In the genomic region with DNA sequence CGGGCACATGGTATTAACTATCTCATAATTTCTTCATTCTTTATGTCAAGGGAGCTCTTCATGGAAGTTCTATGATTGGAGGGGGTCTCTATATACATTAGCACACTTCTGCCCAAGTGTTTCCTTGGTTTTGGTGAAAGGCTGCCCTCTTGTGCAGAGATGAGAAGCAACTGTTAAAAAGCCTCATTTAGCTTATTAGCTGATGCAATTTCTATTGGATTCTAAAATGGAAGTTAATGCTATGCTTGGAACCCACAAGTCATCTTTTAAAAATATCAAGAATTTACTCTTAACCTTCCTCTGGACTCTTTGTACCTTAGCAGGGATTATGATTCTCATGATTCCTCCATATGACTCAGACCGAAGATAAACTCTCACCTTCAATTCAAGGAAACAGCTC, we compare ENCODE assay signal across 9 cellular contexts.
DNase-seq lines count a peak whose midpoint lies in the region; ATAC-seq, FAIRE-seq and TF ChIP-seq lines count a peak whose summit lies in the region.
"Had no signal": no experiment of that assay in that cellular context is flagged by ENCODE, and none has a peak within 500 bp of the region (broad histone marks: within the 10 kb centered on the region; RNA-seq: fewer than 3 reads in every experiment).

No MANE protein-coding gene starts in this region.

- TF ChIP-seq EP300 in HepG2 (IDR thresholded peaks at IDR 0.05; ENCODE audit: low read depth in 2 of 2, low read length in 2 of 2) (no peak), HepG2 (CRISPR knock-in tag; IDR thresholded peaks at IDR 0.05; ENCODE audit: borderline replicate concordance) (no peak), esophagus muscularis mucosa (IDR thresholded peaks at IDR 0.05) (no peak)

- H3K27me3 ChIP-seq in HepG2 (ENCODE audit: control insufficient read depth in 1 of 2, insufficient read depth in 2 of 2, low read length in 2 of 2), result no peaks in the 10 kb centered on the region
- no peaks in the 10 kb centered on the region for H3K27me3 ChIP-seq in Peyer's patch
- H3K27me3 ChIP-seq in esophagus muscularis mucosa, result no peaks in the 10 kb centered on the region

- FAIRE-seq in D721Med (lab: Jason Lieb, UNC) (no peak), HepG2 (lab: Jason Lieb, UNC) (no peak)

- no peaks in the 10 kb centered on the region for H3K79me2 ChIP-seq in HepG2 (ENCODE audit: insufficient read depth, low read length)

- no peak overlapping the region for H3K4me2 ChIP-seq in HepG2 (ENCODE audit: low read depth, low read length)

- H4K20me1 ChIP-seq in HepG2 (ENCODE audit: insufficient read depth, low read length), result no peaks in the 10 kb centered on the region

- H3K4me3 ChIP-seq in HepG2 (replicated peaks in 1 of 3; ENCODE audit: insufficient read depth in 1 of 3, low read depth in 2 of 3, low read length in 3 of 3), result no peak overlapping the region
- no peak overlapping the region for H3K4me3 ChIP-seq in Peyer's patch
- no peak overlapping the region for H3K4me3 ChIP-seq in esophagus muscularis mucosa

- in situ Hi-C loops in HepG2 (cut with HindIII; ENCODE audit: extremely low pct_ligation_motif_present, low pct_unique_long_range_greater_than_20kb), result no loop called here

- CTCF ChIA-PET in WTC11 (lab: Charles Lee), result interaction anchor here (0.6 to 1.9 kb wide), 15 partner anchors 24 to 1418 kb away, joined by 3 to 16 read pairs (median 4); no protein-coding TSS in a partner anchor
- CTCF ChIA-PET in HepG2 (lab: Yijun Ruan, JAX; ENCODE audit: low intra/inter-chr PET ratio, low total read pairs), result no interaction called here

- DNase-seq in D721Med (ENCODE audit: insufficient read length, low spot score), result no peak
- no peak for DNase-seq in WTC11 (ENCODE audit: low spot score)
- DNase-seq in HepG2 (ENCODE audit: low spot score), result no peak
- no peak for DNase-seq in activated naive CD4-positive, alpha-beta T cell treated with anti-CD3 and anti-CD28 coated beads, Interleukin-2, amount 50 U/mL, for 16 hours
- no peak for DNase-seq in Peyer's patch
- no peak for DNase-seq in esophagus muscularis mucosa (ENCODE audit: extremely low spot score)
- DNase-seq: stimulated activated CD4-positive, alpha-beta T cell treated with anti-CD3 and anti-CD28 coated beads, Interleukin-12 subunit alpha, Interleukin-12 subunit beta, amount 100 ng/mL, for 4 hours had no signal

- H3K9me3 ChIP-seq in HepG2 (ENCODE audit: low read length), result peaks cover 14% of the 10 kb centered on the region; the same call in 1 of the 2 replicates
- H3K9me3 ChIP-seq in Peyer's patch, result no peaks in the 10 kb centered on the region
- peaks cover 0 to 3% (median 0%) of the 10 kb centered on the region in 4 donors for H3K9me3 ChIP-seq in esophagus muscularis mucosa

- H3K9me3 Mint-ChIP-seq in WTC11, result peaks cover 14% of the 10 kb centered on the region

- H3K27ac ChIP-seq in HepG2 (ENCODE audit: extremely low read length, insufficient read depth, low read length) (no peak overlapping the region), Peyer's patch (no peak overlapping the region), esophagus muscularis mucosa (replicated peaks in 1 of 4) (no peak overlapping the region)

- TF ChIP-seq POLR2A in HepG2 (IDR thresholded peaks at IDR 0.05; ENCODE audit: insufficient read depth in 1 of 2, low read depth in 2 of 2, low read length in 2 of 2) (no peak), Peyer's patch (IDR thresholded peaks at IDR 0.05) (no peak), esophagus muscularis mucosa (IDR thresholded peaks at IDR 0.05; ENCODE audit: low read depth) (no peak)

- peak; percentile 93 for ATAC-seq in WTC11
- no peak for ATAC-seq in HepG2
- ATAC-seq in GM21423 (IDR thresholded peaks at IDR 0.05; ENCODE audit: unreplicated experiment), result no peak

- no peaks in the 10 kb centered on the region for H3K4me1 ChIP-seq in HepG2 (ENCODE audit: insufficient read depth, low read length)
- no peaks in the 10 kb centered on the region for H3K4me1 ChIP-seq in Peyer's patch
- no peaks in the 10 kb centered on the region for H3K4me1 ChIP-seq in esophagus muscularis mucosa

- 20% methylated on average over 2 of the region's 2 CpGs for WGBS in HepG2 (ENCODE audit: low lambda C conversion rate)
- 94% methylated on average over 2 of the region's 2 CpGs for WGBS in esophagus muscularis mucosa

- peaks cover 5% of the 10 kb centered on the region; the same call in 1 of the 2 replicates for H3K4me1 Mint-ChIP-seq in WTC11

- POLR2A ChIA-PET in WTC11 (lab: Charles Lee), result no interaction called here
- POLR2A ChIA-PET in HepG2 (lab: Yijun Ruan, JAX), result no interaction called here

- no peak overlapping the region for H3K4me3 Mint-ChIP-seq in WTC11

- no TSS peak for BruUV-seq in HepG2 (replicated peaks; lab: Mats Ljungman, UMichigan)

- intact Hi-C loops in HepG2 (cut with micrococcal nuclease; ENCODE audit: unreplicated experiment), result no loop called here
- intact Hi-C loops in esophagus muscularis mucosa (cut with DNase I), result no loop called here

- H3K9ac ChIP-seq in HepG2 (ENCODE audit: insufficient read depth, low read depth, low read length), result no peak overlapping the region

- H3K36me3 ChIP-seq in HepG2 (replicated peaks in 1 of 2; ENCODE audit: control insufficient read depth in 1 of 2, insufficient read depth in 2 of 2, low read length in 2 of 2) (no peaks in the 10 kb centered on the region), Peyer's patch (no peaks in the 10 kb centered on the region), esophagus muscularis mucosa (no peaks in the 10 kb centered on the region)

- no peaks in the 10 kb centered on the region for H3K27me3 Mint-ChIP-seq in WTC11 (ENCODE audit: low read depth)

- peaks cover 7% of the 10 kb centered on the region for H3K36me3 Mint-ChIP-seq in WTC11

- TF ChIP-seq RAD21 in HepG2 (CRISPR knock-in tag; IDR thresholded peaks at IDR 0.05), result no peak

- no peak overlapping the region for H2AFZ ChIP-seq in HepG2 (ENCODE audit: low read length)

- H3K27ac Mint-ChIP-seq in WTC11, result no peak overlapping the region

- TF ChIP-seq CTCF in D721Med (IDR thresholded peaks at IDR 0.05; ENCODE audit: insufficient read depth, missing control alignments) (peak; percentile 27), LNCAP (IDR thresholded peaks at IDR 0.05) (peak; percentile 60), WTC11 (IDR thresholded peaks at IDR 0.05) (no peak), HepG2 (CRISPR knock-in tag; IDR thresholded peaks at IDR 0.05) (no peak), Peyer's patch (IDR thresholded peaks at IDR 0.05) (no peak), esophagus muscularis mucosa (IDR thresholded peaks at IDR 0.05) (no peak)

TF ChIP-seq in WTC11, 78 proteins besides CTCF, POLR2A, EP300 and RAD21 (continues in another document):
- TF ChIP-seq PRRX2 (CRISPR knock-in tag; IDR thresholded peaks at IDR 0.05) (no peak), ZNF138 (CRISPR knock-in tag; conservative IDR thresholded peaks at IDR 0.05) (no peak), E2F1 (CRISPR knock-in tag; IDR thresholded peaks at IDR 0.05) (no peak), TCF7 (CRISPR knock-in tag; IDR thresholded peaks at IDR 0.05; ENCODE audit: low read depth) (no peak), ETV6 (CRISPR knock-in tag; IDR thresholded peaks at IDR 0.05) (no peak), ZNF317 (CRISPR knock-in tag; IDR thresholded peaks at IDR 0.05; ENCODE audit: borderline replicate concordance, low read depth) (no peak), FOXK1 (CRISPR knock-in tag; IDR thresholded peaks at IDR 0.05) (no peak)

TF ChIP-seq in HepG2, 621 proteins besides CTCF, POLR2A, EP300 and RAD21:
- peak; percentile 24 for TF ChIP-seq STAG1 (CRISPR knock-in tag; IDR thresholded peaks at IDR 0.05)
- TF ChIP-seq SNAI1 (CRISPR knock-in tag; IDR thresholded peaks at IDR 0.05; ENCODE audit: borderline replicate concordance), result no peak
TF ChIP-seq in HepG2: peak in this region for 1.

Comparison
In these comparisons a context has a peak if more than half of its experiments do, and no peak if none do; other contexts are left out.
1. CTCF ChIP-seq: peak in D721Med (single experiment) and LNCAP (single experiment); none in WTC11 (single experiment), HepG2 (single experiment), Peyer's patch (0 of 6) and esophagus muscularis mucosa (0 of 3).